Comparison of ENCODE assay signal across 22 cellular contexts in the genomic region with DNA sequence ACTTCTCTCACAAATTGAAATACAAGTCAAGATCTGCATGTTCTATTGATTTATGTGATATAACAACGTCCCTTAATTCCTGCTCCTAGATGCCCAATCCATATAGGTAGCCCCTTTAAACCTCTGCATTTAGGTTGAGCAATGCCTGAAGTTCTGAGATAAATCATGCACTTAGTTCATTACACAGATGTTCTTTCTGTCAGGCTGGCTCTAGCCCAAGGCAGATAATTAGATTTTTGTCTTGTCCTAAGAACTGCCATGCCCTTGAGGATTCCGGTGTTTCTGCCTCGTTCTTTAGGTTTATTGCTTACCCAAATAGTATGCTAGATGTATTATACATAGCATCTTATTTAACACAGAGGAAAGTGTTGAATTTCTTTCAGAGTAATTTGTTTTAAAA.
"Had no signal": no experiment of that assay in that cellular context is flagged by ENCODE, and none has a peak within 500 bp of the region (broad histone marks: within the 10 kb centered on the region; RNA-seq: fewer than 3 reads in every experiment).

No MANE protein-coding gene starts in this region.

- H3K4me1 ChIP-seq: gastrocnemius medialis, neural progenitor cell, parathyroid adenoma, suprapubic skin, transverse colon, upper lobe of right lung, uterus had no signal

- H3K79me2 ChIP-seq: parathyroid adenoma had no signal

- H3K9me3 ChIP-seq: gastrocnemius medialis, suprapubic skin, transverse colon, upper lobe of right lung, uterus had no signal

- H3K27ac ChIP-seq: dorsolateral prefrontal cortex, gastrocnemius medialis, neural progenitor cell, parathyroid adenoma, suprapubic skin, transverse colon, upper lobe of right lung, uterus had no signal

- H3K4me2 ChIP-seq: neural progenitor cell, smooth muscle cell had no signal

- ATAC-seq: gastrocnemius medialis; left lobe of liver; naive thymus-derived CD4-positive, alpha-beta T cell; sciatic nerve; stimulated activated naive CD8-positive, alpha-beta T cell treated with anti-CD3 and anti-CD28 coated beads, Interleukin-15, amount 100 ng/mL, for 72 hours; upper lobe of right lung had no signal

- H3K9ac ChIP-seq: neural progenitor cell, parathyroid adenoma had no signal

- H3K4me3 ChIP-seq: dorsolateral prefrontal cortex, gastrocnemius medialis, lung, neural progenitor cell, smooth muscle cell, suprapubic skin, transverse colon, upper lobe of right lung, uterus had no signal

- H3K36me3 ChIP-seq: gastrocnemius medialis, neural progenitor cell, suprapubic skin, transverse colon, upper lobe of right lung, uterus had no signal

- DNase-seq: dorsolateral prefrontal cortex; effector CD4-positive, alpha-beta T cell; foreskin fibroblast; gastrocnemius medialis; head of caudate nucleus; naive thymus-derived CD4-positive, alpha-beta T cell; stimulated activated CD4-positive, alpha-beta T cell treated with anti-CD3 and anti-CD28 coated beads, Interleukin-12 subunit alpha, Interleukin-12 subunit beta, amount 100 ng/mL, for 4 hours; stimulated activated CD4-positive, alpha-beta T cell treated with anti-CD3 and anti-CD28 coated beads, Interleukin-1b, Interleukin-23, amount 100 ng/mL, for 48 hours; stimulated activated CD4-positive, alpha-beta T cell treated with anti-CD3 and anti-CD28 coated beads, Interleukin-4, amount 100 ng/mL, for 1 hour; stimulated activated CD8-positive, alpha-beta memory T cell treated with anti-CD3 and anti-CD28 coated beads, Interleukin-4, amount 100 ng/mL, for 48 hours; stimulated activated naive CD4-positive, alpha-beta T cell; stimulated activated naive CD8-positive, alpha-beta T cell treated with anti-CD3 and anti-CD28 coated beads, Interleukin-15, amount 100 ng/mL, for 72 hours; transverse colon; upper lobe of right lung; uterus had no signal

- H3K27me3 ChIP-seq: dorsolateral prefrontal cortex, gastrocnemius medialis, neural progenitor cell, suprapubic skin, transverse colon, upper lobe of right lung, uterus had no signal

- H2AFZ ChIP-seq: neural progenitor cell, parathyroid adenoma had no signal
